15 cellular contexts compared by ENCODE assay signal in the genomic region with DNA sequence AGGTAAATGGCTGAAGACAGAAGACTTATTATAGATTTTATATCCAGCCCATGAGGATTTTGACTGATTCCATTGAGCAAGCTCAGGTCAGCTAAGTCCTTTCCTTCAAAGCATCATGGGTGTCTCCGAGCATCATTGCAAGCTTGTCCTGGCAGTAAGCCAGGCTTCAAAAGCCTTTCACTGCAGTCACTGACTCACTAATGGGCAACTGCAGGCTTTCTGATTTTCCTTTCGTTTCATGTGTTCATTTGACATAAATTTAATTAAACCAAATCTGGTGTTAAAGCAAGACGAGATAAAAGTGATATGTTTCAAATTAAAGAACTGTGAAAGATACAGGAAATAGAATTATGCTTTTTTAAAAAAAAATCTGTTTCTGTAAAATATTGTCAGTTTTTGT.
DNase-seq lines count a peak whose midpoint lies in the region; ATAC-seq, FAIRE-seq and TF ChIP-seq lines count a peak whose summit lies in the region.
"Had no signal": no experiment of that assay in that cellular context is flagged by ENCODE, and none has a peak within 500 bp of the region (broad histone marks: within the 10 kb centered on the region; RNA-seq: fewer than 3 reads in every experiment).

No MANE protein-coding gene starts in this region.

- dilution Hi-C loops in keratinocyte (cut with MboI; ENCODE audit: extremely low pct_ligation_motif_present, low sequenced_read_pairs): no loop called here

- peak; percentile 28 for DNase-seq in DMS153 treated with DMSO at 0.1 percent for 48 hours (lab: John Stamatoyannopoulos, UW; ENCODE audit: unreplicated experiment)
- peak; percentile 55 for DNase-seq in NCI-H1436 (lab: John Stamatoyannopoulos, UW)
- peak; percentile 34 for DNase-seq in WERI-Rb-1
- no peak for DNase-seq in keratinocyte (ENCODE audit: low read depth, low spot score)
- no peak for DNase-seq in GM19238 (ENCODE audit: insufficient read length, low spot score)
- DNase-seq in MM.1S: no peak
- DNase-seq in activated CD4-positive, CD25-positive, alpha-beta regulatory T cell (lab: John Stamatoyannopoulos, UW): no peak
- DNase-seq: activated CD4-positive, alpha-beta memory T cell treated with anti-CD3 and anti-CD28 coated beads, Interleukin-2, amount 10 ng/mL, durations not matched to agents 7 days and 5 days; CD4-positive, CD25-positive, alpha-beta regulatory T cell; mesendoderm; pancreas; stimulated activated CD4-positive, alpha-beta T cell treated with anti-CD3 and anti-CD28 coated beads, Interleukin-1b, Interleukin-23, amount 100 ng/mL, for 48 hours; stimulated activated naive B cell treated with anti-CD40 and anti-IgM and Interleukin-4, amounts not matched to agents 10 μg/mL and 1 μg/mL and 100 μg/mL, for 72 hours had no signal

- H3K4me2 ChIP-seq in keratinocyte (ENCODE audit: control insufficient read depth, extremely low read depth, insufficient read depth, low read depth, low read length) (no peak overlapping the region), MM.1S (ENCODE audit: low read depth, low read length) (no peak overlapping the region)

- no peaks in the 10 kb centered on the region for H3K9me2 ChIP-seq in MM.1S (replicated peaks; ENCODE audit: insufficient read depth, low read length)

- no peaks in the 10 kb centered on the region for H3F3A ChIP-seq in MM.1S (ENCODE audit: insufficient read depth, low read length)

- H3K36me3 ChIP-seq in WERI-Rb-1: no peaks in the 10 kb centered on the region
- no peaks in the 10 kb centered on the region for H3K36me3 ChIP-seq in keratinocyte (ENCODE audit: control insufficient read depth in 2 of 2, extremely low read depth in 1 of 2, insufficient read depth in 2 of 2, low read length in 2 of 2)
- H3K36me3 ChIP-seq in MM.1S (replicated peaks; ENCODE audit: insufficient read depth, low read length): no peaks in the 10 kb centered on the region
- H3K36me3 ChIP-seq: pancreas had no signal

- ATAC-seq in HG03139 (IDR thresholded peaks at IDR 0.05; ENCODE audit: unreplicated experiment): no peak
- ATAC-seq: activated naive CD4-positive, alpha-beta T cell treated with anti-CD3 and anti-CD28 coated beads, Interleukin-2, amount 50 U/mL, for 72 hours; pancreas; stimulated activated naive B cell treated with anti-CD40 and anti-IgM and Interleukin-4, amounts not matched to agents 10 μg/mL and 1 μg/mL and 100 μg/mL, for 72 hours had no signal

- H2AFZ ChIP-seq in keratinocyte (ENCODE audit: control insufficient read depth, low read length) (no peak overlapping the region), MM.1S (ENCODE audit: low read length) (no peak overlapping the region)

- no peaks in the 10 kb centered on the region for H3K79me2 ChIP-seq in keratinocyte (ENCODE audit: control insufficient read depth, insufficient read depth, low read length)
- no peaks in the 10 kb centered on the region for H3K79me2 ChIP-seq in MM.1S (ENCODE audit: low read length)

- H3K27me3 ChIP-seq in WERI-Rb-1 (ENCODE audit: insufficient read depth, low read depth, severe bottlenecking) (no peaks in the 10 kb centered on the region), keratinocyte (ENCODE audit: control insufficient read depth, extremely low read depth, insufficient read depth, low read length) (no peaks in the 10 kb centered on the region), MM.1S (replicated peaks; ENCODE audit: insufficient read depth, low read length) (no peaks in the 10 kb centered on the region)

- peak; percentile 69 for FAIRE-seq in keratinocyte (lab: Jason Lieb, UNC)
- FAIRE-seq: pancreas had no signal

- H3K9me3 ChIP-seq in WERI-Rb-1 (ENCODE audit: severe bottlenecking) (no peaks in the 10 kb centered on the region), keratinocyte (ENCODE audit: control insufficient read depth, low read depth, low read length) (no peaks in the 10 kb centered on the region), MM.1S (replicated peaks; ENCODE audit: insufficient read depth, low read length) (no peaks in the 10 kb centered on the region)
- H3K9me3 ChIP-seq: pancreas had no signal

- no peak overlapping the region for H3K4me3 ChIP-seq in WERI-Rb-1 (ENCODE audit: low read depth, low read length)
- no peak overlapping the region for H3K4me3 ChIP-seq in keratinocyte (ENCODE audit: control insufficient read depth in 2 of 3, extremely low read depth in 1 of 3, insufficient read depth in 2 of 3, low read depth in 1 of 3, low read length in 3 of 3)
- no peak overlapping the region for H3K4me3 ChIP-seq in MM.1S (ENCODE audit: low read length)
- H3K4me3 ChIP-seq: pancreas had no signal

- H3K27ac ChIP-seq in WERI-Rb-1: no peak overlapping the region
- no peak overlapping the region for H3K27ac ChIP-seq in keratinocyte (ENCODE audit: control insufficient read depth, insufficient read depth, low read length)
- H3K27ac ChIP-seq in MM.1S (ENCODE audit: low read length): no peak overlapping the region
- H3K27ac ChIP-seq: pancreas had no signal

- H3K9me1 ChIP-seq in keratinocyte (ENCODE audit: control insufficient read depth, extremely low read depth, insufficient read depth, low read length): no peaks in the 10 kb centered on the region

- H4K20me1 ChIP-seq in keratinocyte (ENCODE audit: control insufficient read depth, extremely low read depth, insufficient read depth, low read length) (no peaks in the 10 kb centered on the region), MM.1S (ENCODE audit: insufficient read depth, low read length) (no peaks in the 10 kb centered on the region)

- no peaks in the 10 kb centered on the region for H3K4me1 ChIP-seq in keratinocyte (ENCODE audit: control insufficient read depth, extremely low read depth, insufficient read depth, low read length)
- H3K4me1 ChIP-seq in MM.1S (ENCODE audit: low read length): no peaks in the 10 kb centered on the region

- TF ChIP-seq CTCF in WERI-Rb-1 (IDR thresholded peaks at IDR 0.05; ENCODE audit: low read depth, low read length): no peak
- no peak for TF ChIP-seq CTCF in keratinocyte (optimal IDR thresholded peaks at IDR 0.05 in 1 of 3, IDR thresholded peaks at IDR 0.05 in 1 of 3, conservative IDR thresholded peaks at IDR 0.05 in 1 of 3; ENCODE audit: extremely low read depth in 1 of 3, insufficient read depth in 2 of 3, low read length in 3 of 3)
- TF ChIP-seq CTCF in MM.1S (IDR thresholded peaks at IDR 0.05; ENCODE audit: low read length): no peak

- no peak overlapping the region for H3K9ac ChIP-seq in keratinocyte (ENCODE audit: control insufficient read depth, extremely low read depth, insufficient read depth, low read length)
- H3K9ac ChIP-seq in MM.1S (ENCODE audit: low read length): no peak overlapping the region

Comparison
In these comparisons a context has a peak if more than half of its experiments do, and no peak if none do; other contexts are left out.
1. DNase-seq: peak in DMS153 treated with DMSO at 0.1 percent for 48 hours (single experiment), NCI-H1436 (single experiment) and WERI-Rb-1 (single experiment); none in keratinocyte (single experiment), GM19238 (single experiment), MM.1S (single experiment) and activated CD4-positive, CD25-positive, alpha-beta regulatory T cell (0 of 4).